Comparison of ENCODE assay signal across 27 cellular contexts in genomic region chrX:105347373-105347772, GRCh38.
A peak's percentile ranks its signal among the peaks of the same experiment; 100 is the strongest.
DNase-seq lines count a peak whose midpoint lies in the region; ATAC-seq, FAIRE-seq and TF ChIP-seq lines count a peak whose summit lies in the region.
"Had no signal": no experiment of that assay in that cellular context is flagged by ENCODE, and none has a peak within 500 bp of the region (broad histone marks: within the 10 kb centered on the region; RNA-seq: fewer than 3 reads in every experiment).

No MANE protein-coding gene starts in this region.

- FAIRE-seq in HepG2 (lab: Jason Lieb, UNC), result no peak
- FAIRE-seq: A204.1, GM12878, GM12892, GM18507 had no signal

- H2AFZ ChIP-seq in HepG2 (ENCODE audit: low read length), result no peak overlapping the region
- no peak overlapping the region for H2AFZ ChIP-seq in OCI-LY3 (ENCODE audit: low read depth, low read length)

- no peak for ATAC-seq in HepG2
- no peak for ATAC-seq in right lobe of liver
- ATAC-seq: GM12878 had no signal

- H3K9me3 ChIP-seq in HepG2 (ENCODE audit: low read length), result no peaks in the 10 kb centered on the region
- no peaks in the 10 kb centered on the region for H3K9me3 ChIP-seq in right lobe of liver
- H3K9me3 ChIP-seq in OCI-LY3 (ENCODE audit: insufficient read depth, low read length), result peaks cover 54% of the 10 kb centered on the region
- H3K9me3 ChIP-seq: BE2C had no signal

- no peaks in the 10 kb centered on the region for H3K27me3 Mint-ChIP-seq in progenitor cell of endocrine pancreas
- H3K27me3 Mint-ChIP-seq: CD4-positive, alpha-beta memory T cell; CD4-positive, CD25-positive, alpha-beta regulatory T cell had no signal

- no peaks in the 10 kb centered on the region for H3K4me1 Mint-ChIP-seq in progenitor cell of endocrine pancreas (ENCODE audit: low read depth)
- H3K4me1 Mint-ChIP-seq: CD14-positive monocyte; CD4-positive, alpha-beta memory T cell; CD4-positive, CD25-positive, alpha-beta regulatory T cell; CD8-positive, alpha-beta memory T cell had no signal

- WGBS in HepG2 (ENCODE audit: low lambda C conversion rate), result 8% methylated on average over 2 of the region's 3 CpGs
- 74% methylated on average over 2 of the region's 3 CpGs for WGBS in right lobe of liver (ENCODE audit: insufficient coverage, low coverage, low lambda C conversion rate, missing lambda C conversion rate)

- H3K36me3 ChIP-seq in HepG2 (replicated peaks in 1 of 2; ENCODE audit: control insufficient read depth in 1 of 2, insufficient read depth in 2 of 2, low read length in 2 of 2) (no peaks in the 10 kb centered on the region), right lobe of liver (no peaks in the 10 kb centered on the region), OCI-LY3 (replicated peaks; ENCODE audit: low read depth, low read length) (peaks cover 68% of the 10 kb centered on the region)
- H3K36me3 ChIP-seq: BE2C, BLaER1 had no signal

- POLR2A ChIA-PET in HepG2 (lab: Yijun Ruan, JAX), result no interaction called here

- no peak overlapping the region for H3K27ac ChIP-seq in HepG2 (ENCODE audit: extremely low read length, insufficient read depth, low read length)
- no peak overlapping the region for H3K27ac ChIP-seq in right lobe of liver
- peak overlapping the region; percentile 94 for H3K27ac ChIP-seq in OCI-LY3 (ENCODE audit: low read length)
- H3K27ac ChIP-seq: BLaER1 had no signal

- H3K4me3 ChIP-seq in HepG2 (replicated peaks in 1 of 3; ENCODE audit: insufficient read depth in 1 of 3, low read depth in 2 of 3, low read length in 3 of 3), result no peak overlapping the region
- no peak overlapping the region for H3K4me3 ChIP-seq in right lobe of liver
- no peak overlapping the region for H3K4me3 ChIP-seq in OCI-LY3 (ENCODE audit: low read length)
- H3K4me3 ChIP-seq in retinal pigment epithelial cell (ENCODE audit: low read length), result no peak overlapping the region
- H3K4me3 ChIP-seq: BLaER1, GM12878 had no signal

- H3K9me3 Mint-ChIP-seq in progenitor cell of endocrine pancreas (ENCODE audit: low read depth), result peaks cover 13% of the 10 kb centered on the region

- H3K4me3 Mint-ChIP-seq in progenitor cell of endocrine pancreas (ENCODE audit: low read depth), result no peak overlapping the region
- H3K4me3 Mint-ChIP-seq: CD14-positive monocyte; CD4-positive, alpha-beta memory T cell; CD4-positive, CD25-positive, alpha-beta regulatory T cell; CD8-positive, alpha-beta memory T cell had no signal

- CTCF ChIA-PET in HepG2 (lab: Yijun Ruan, JAX; ENCODE audit: low intra/inter-chr PET ratio, low total read pairs), result no interaction called here

- in situ Hi-C loops in HepG2 (cut with HindIII; ENCODE audit: extremely low pct_ligation_motif_present, low pct_unique_long_range_greater_than_20kb), result no loop called here

- H4K20me1 ChIP-seq in HepG2 (ENCODE audit: insufficient read depth, low read length), result no peaks in the 10 kb centered on the region
- H4K20me1 ChIP-seq in OCI-LY3 (ENCODE audit: insufficient read depth, low read length), result no peaks in the 10 kb centered on the region
- H4K20me1 ChIP-seq: BLaER1 had no signal

- BruUV-seq in HepG2 (replicated peaks; lab: Mats Ljungman, UMichigan), result no TSS peak

- TF ChIP-seq EP300 in HepG2 (IDR thresholded peaks at IDR 0.05; ENCODE audit: low read depth in 2 of 2, low read length in 2 of 2) (no peak), HepG2 (CRISPR knock-in tag; IDR thresholded peaks at IDR 0.05; ENCODE audit: borderline replicate concordance) (no peak)

- H3K36me3 Mint-ChIP-seq in progenitor cell of endocrine pancreas (ENCODE audit: insufficient read depth), result no peaks in the 10 kb centered on the region
- H3K36me3 Mint-ChIP-seq: CD14-positive monocyte; CD4-positive, alpha-beta memory T cell; CD4-positive, CD25-positive, alpha-beta regulatory T cell; CD8-positive, alpha-beta memory T cell had no signal

- DNase-seq in HepG2 (ENCODE audit: low spot score), result no peak
- no peak for DNase-seq in right lobe of liver
- peak; percentile 3 for DNase-seq in retinal pigment epithelial cell (ENCODE audit: low read depth)
- DNase-seq in progenitor cell of endocrine pancreas (ENCODE audit: low spot score, unreplicated experiment), result no peak
- DNase-seq in SKM-1 (lab: John Stamatoyannopoulos, UW; ENCODE audit: unreplicated experiment), result no peak
- DNase-seq: 8988T; ACHN; BE2C; C1 segment of cervical spinal cord; CD4-positive, alpha-beta memory T cell; CD4-positive, CD25-positive, alpha-beta regulatory T cell; CD8-positive, alpha-beta memory T cell; COR-L47; DMS 273 treated with DMSO at 0.1 percent for 48 hours; DMS153; DMS53; DMS79; DND-41; EL; GDM1 had no signal

- no peak overlapping the region for H3K27ac Mint-ChIP-seq in progenitor cell of endocrine pancreas
- H3K27ac Mint-ChIP-seq: CD4-positive, alpha-beta memory T cell; CD4-positive, CD25-positive, alpha-beta regulatory T cell; CD8-positive, alpha-beta memory T cell had no signal

- no peak for TF ChIP-seq CTCF in HepG2 (CRISPR knock-in tag; IDR thresholded peaks at IDR 0.05)
- no peak for TF ChIP-seq CTCF in right lobe of liver (IDR thresholded peaks at IDR 0.05)
- no peak for TF ChIP-seq CTCF in OCI-LY3 (IDR thresholded peaks at IDR 0.05; ENCODE audit: low read depth, low read length)
- no peak for TF ChIP-seq CTCF in retinal pigment epithelial cell (conservative IDR thresholded peaks at IDR 0.05; ENCODE audit: low read depth, low read length)
- no peak for TF ChIP-seq CTCF in progenitor cell of endocrine pancreas (IDR thresholded peaks at IDR 0.05; ENCODE audit: unreplicated experiment)

- H3K9ac ChIP-seq in HepG2 (ENCODE audit: insufficient read depth, low read depth, low read length) (no peak overlapping the region), OCI-LY3 (ENCODE audit: low read length) (no peak overlapping the region)
- H3K9ac ChIP-seq: BLaER1 had no signal

- H3K27me3 ChIP-seq in HepG2 (ENCODE audit: control insufficient read depth in 1 of 2, insufficient read depth in 2 of 2, low read length in 2 of 2) (no peaks in the 10 kb centered on the region), right lobe of liver (no peaks in the 10 kb centered on the region), OCI-LY3 (ENCODE audit: low read depth, low read length) (no peaks in the 10 kb centered on the region)
- H3K27me3 ChIP-seq: BE2C, BLaER1 had no signal

- H3K4me2 ChIP-seq in HepG2 (ENCODE audit: low read depth, low read length), result no peak overlapping the region
- no peak overlapping the region for H3K4me2 ChIP-seq in OCI-LY3 (ENCODE audit: low read length)
- H3K4me2 ChIP-seq: BLaER1 had no signal

- H3K79me2 ChIP-seq in HepG2 (ENCODE audit: insufficient read depth, low read length) (no peaks in the 10 kb centered on the region), OCI-LY3 (ENCODE audit: low read length) (no peaks in the 10 kb centered on the region)

- intact Hi-C loops in HepG2 (cut with micrococcal nuclease; ENCODE audit: unreplicated experiment) (no loop called here), right lobe of liver (cut with DNase I) (no loop called here)

- TF ChIP-seq POLR2A in HepG2 (IDR thresholded peaks at IDR 0.05; ENCODE audit: insufficient read depth in 1 of 2, low read depth in 2 of 2, low read length in 2 of 2) (no peak), right lobe of liver (IDR thresholded peaks at IDR 0.05) (no peak)

- TF ChIP-seq RAD21 in HepG2 (CRISPR knock-in tag; IDR thresholded peaks at IDR 0.05), result no peak

- H3K4me1 ChIP-seq in HepG2 (ENCODE audit: insufficient read depth, low read length), result no peaks in the 10 kb centered on the region
- no peaks in the 10 kb centered on the region for H3K4me1 ChIP-seq in right lobe of liver
- H3K4me1 ChIP-seq in OCI-LY3 (ENCODE audit: low read length), result peaks cover 32% of the 10 kb centered on the region
- H3K4me1 ChIP-seq: BE2C, BLaER1 had no signal

TF ChIP-seq in HepG2, 621 proteins besides CTCF, POLR2A, EP300 and RAD21:
- TF ChIP-seq CREB1 (IDR thresholded peaks at IDR 0.05) (peak; percentile 75), CREB1 (CRISPR knock-in tag; IDR thresholded peaks at IDR 0.05) (no peak), ZNF18 (CRISPR knock-in tag; IDR thresholded peaks at IDR 0.05; ENCODE audit: insufficient replicate concordance) (no peak)
